18 cellular contexts compared by ENCODE assay signal in the genomic region with DNA sequence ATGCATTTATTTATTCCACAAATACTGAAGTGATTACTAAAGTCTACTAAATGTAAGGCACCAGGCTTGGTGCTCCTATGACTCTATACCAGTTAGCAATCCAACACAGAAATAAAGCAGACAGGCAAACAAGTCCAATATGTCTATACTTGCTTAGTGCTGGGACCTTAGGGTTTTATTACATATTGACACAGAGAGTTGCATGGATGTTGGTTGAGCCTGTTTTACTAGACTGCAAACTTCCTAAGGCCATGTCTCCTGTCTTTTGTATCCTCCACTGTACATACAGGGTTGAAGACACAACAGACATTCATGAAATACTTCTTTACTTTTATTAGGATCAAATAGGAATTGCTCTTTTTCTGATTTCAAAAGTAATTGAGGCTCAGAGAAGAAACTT.
"Had no signal": no experiment of that assay in that cellular context is flagged by ENCODE, and none has a peak within 500 bp of the region (broad histone marks: within the 10 kb centered on the region; RNA-seq: fewer than 3 reads in every experiment).

No MANE protein-coding gene starts in this region.

- ATAC-seq: effector memory CD8-positive, alpha-beta T cell; heart left ventricle; naive thymus-derived CD4-positive, alpha-beta T cell; psoas muscle; right lobe of liver; stimulated activated effector memory CD8-positive, alpha-beta T cell treated with anti-CD3 and anti-CD28 coated beads, Interleukin-12 subunit alpha, Interleukin-12 subunit beta, amount 100 ng/mL, for 72 hours; stimulated activated naive CD8-positive, alpha-beta T cell treated with anti-CD3 and anti-CD28 coated beads, Interleukin-15, Interleukin-2, amounts not matched to agents 100 U/mL and 50 U/mL, for 24 hours had no signal

- DNase-seq: effector memory CD8-positive, alpha-beta T cell; heart left ventricle; hippocampal formation; mesendoderm; naive thymus-derived CD4-positive, alpha-beta T cell; nephron progenitor cell; psoas muscle; retina; right lobe of liver; stimulated activated CD4-positive, alpha-beta T cell treated with anti-CD3 and anti-CD28 coated beads, Interleukin-4, amount 100 ng/mL, for 1 hour; stimulated activated CD8-positive, alpha-beta memory T cell treated with anti-CD3 and anti-CD28 coated beads, Interleukin-4, amount 100 ng/mL, for 48 hours; stimulated activated naive CD8-positive, alpha-beta T cell treated with anti-CD3 and anti-CD28 coated beads, Interleukin-15, Interleukin-2, amounts not matched to agents 100 U/mL and 50 U/mL, for 24 hours; thyroid gland; upper lobe of left lung; uterus had no signal

- H3K27ac ChIP-seq: heart left ventricle, parathyroid adenoma, psoas muscle, right lobe of liver, suprapubic skin, thyroid gland, upper lobe of left lung, uterus had no signal
